ENCODE assay signal across 8 cellular contexts in the genomic region with DNA sequence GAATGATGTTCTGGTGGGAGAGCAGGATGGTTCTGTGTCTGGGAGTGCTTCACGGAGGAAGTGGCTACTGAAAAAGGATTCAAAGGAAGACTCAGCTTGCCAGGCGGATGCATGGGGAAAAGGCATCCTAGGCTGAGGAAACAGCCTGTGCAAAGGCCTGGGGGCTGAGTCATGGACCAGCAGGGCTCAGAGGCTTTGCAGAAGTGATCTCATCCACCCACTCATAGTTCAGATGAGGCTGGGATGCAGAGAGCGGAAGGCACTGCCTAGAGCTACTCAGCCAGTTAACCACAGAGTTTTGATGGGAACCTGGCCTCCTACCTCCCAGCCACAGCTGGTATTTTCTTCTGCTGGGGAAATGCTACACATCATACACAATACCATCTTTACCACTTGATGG.
A peak's percentile ranks its signal among the peaks of the same experiment; 100 is the strongest.
DNase-seq lines count a peak whose midpoint lies in the region; ATAC-seq lines count a peak whose summit lies in the region.

No MANE protein-coding gene starts in this region.

- peaks cover 15% of the 10 kb centered on the region for H3K4me1 Mint-ChIP-seq in activated T-cell treated with anti-CD3 and anti-CD28 coated beads, Interleukin-2, amount 50 U/mL, for 24 hours (ENCODE audit: low read depth)

- peak overlapping the region; percentile 44 for H3K27ac Mint-ChIP-seq in activated T-cell treated with anti-CD3 and anti-CD28 coated beads, Interleukin-2, amount 50 U/mL, for 24 hours

- peaks cover 10% of the 10 kb centered on the region for H3K9me3 Mint-ChIP-seq in activated T-cell treated with anti-CD3 and anti-CD28 coated beads, Interleukin-2, amount 50 U/mL, for 24 hours

- peaks cover 3% of the 10 kb centered on the region for H3K36me3 Mint-ChIP-seq in activated T-cell treated with anti-CD3 and anti-CD28 coated beads, Interleukin-2, amount 50 U/mL, for 24 hours (ENCODE audit: low read depth)

- no peak overlapping the region for H3K4me3 Mint-ChIP-seq in activated T-cell treated with anti-CD3 and anti-CD28 coated beads, Interleukin-2, amount 50 U/mL, for 24 hours

- peaks cover under 1% of the 10 kb centered on the region for H3K27me3 Mint-ChIP-seq in activated T-cell treated with anti-CD3 and anti-CD28 coated beads, Interleukin-2, amount 50 U/mL, for 24 hours

- peak; percentile 8 to 32 for DNase-seq in activated CD4-positive, alpha-beta T cell treated with anti-CD3 and anti-CD28 coated beads for 24 hours (ENCODE audit: low read depth in 2 of 2)
- no peak for DNase-seq in activated CD4-positive, alpha-beta T cell treated with anti-CD3 and anti-CD28 coated beads for 1 hour
- DNase-seq in activated T-cell treated with anti-CD3 and anti-CD28 coated beads, Interleukin-2, amount 50 U/mL, for 24 hours, result no peak
- DNase-seq in kidney tubule cell (ENCODE audit: low spot score) (peak; percentile 99), GDM1 (lab: John Stamatoyannopoulos, UW) (no peak)

- ATAC-seq in HG03378 (IDR thresholded peaks at IDR 0.05; ENCODE audit: unreplicated experiment) (peak; percentile 87), HG03520 (IDR thresholded peaks at IDR 0.05; ENCODE audit: unreplicated experiment) (no peak), GM18909 (IDR thresholded peaks at IDR 0.05; ENCODE audit: poor library complexity, unreplicated experiment) (no peak)

Comparison
In these comparisons a context has a peak if more than half of its experiments do, and no peak if none do; other contexts are left out.
1. DNase-seq: peak in activated CD4-positive, alpha-beta T cell treated with anti-CD3 and anti-CD28 coated beads for 24 hours (2 of 2) and kidney tubule cell (single experiment); none in activated CD4-positive, alpha-beta T cell treated with anti-CD3 and anti-CD28 coated beads for 1 hour (single experiment), activated T-cell treated with anti-CD3 and anti-CD28 coated beads, Interleukin-2, amount 50 U/mL, for 24 hours (single experiment) and GDM1 (single experiment).